ENCODE assay signal across 1 cellular context in the genomic region with DNA sequence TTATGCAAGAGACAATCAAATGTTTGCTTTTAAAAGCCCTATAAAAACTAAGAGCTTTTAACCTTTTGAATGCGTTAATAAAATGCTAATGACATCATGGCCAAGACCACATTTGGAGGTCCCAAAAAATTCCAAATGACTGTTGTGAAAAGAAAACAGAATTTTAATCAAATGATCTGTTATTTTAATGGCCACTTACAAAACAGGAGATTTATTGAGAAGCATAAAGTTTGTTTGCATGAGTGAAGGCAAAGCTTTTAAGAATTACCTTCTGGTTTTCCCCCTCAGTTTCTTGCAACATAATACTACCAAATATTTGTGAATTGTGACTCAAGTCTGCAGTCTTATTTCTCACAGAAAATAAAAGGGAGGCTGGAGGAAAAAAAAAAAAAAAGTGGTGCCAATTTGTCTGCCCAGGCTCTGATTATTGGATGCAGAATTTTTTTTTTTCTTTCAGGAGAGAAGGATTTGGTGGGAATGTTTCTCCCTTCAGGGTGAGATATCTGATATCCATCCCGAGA.
A peak's percentile ranks its signal among the peaks of the same experiment; 100 is the strongest.
TF ChIP-seq lines count a peak whose summit lies in the region.

No MANE protein-coding gene starts in this region.

TF ChIP-seq in GM12878, 131 proteins besides CTCF, POLR2A, EP300 and RAD21:
- TF ChIP-seq ATF7 (IDR thresholded peaks at IDR 0.05; ENCODE audit: low read depth) (peak; percentile 67), SPI1 (IDR thresholded peaks at IDR 0.05; ENCODE audit: borderline replicate concordance, insufficient read depth, low read depth, low read length) (no peak)
TF ChIP-seq in GM12878: peak in this region for 1.
